ENCODE assay signal across 17 cellular contexts in genomic region chr15:52486003-52486996, GRCh38. TPM values are rescaled to one million over a fixed set of nuclear protein-coding genes. Genes with fewer than 3 reads are reported as not detected.
A peak's percentile ranks its signal among the peaks of the same experiment; 100 is the strongest.
DNase-seq lines count a peak whose midpoint lies in the region; TF ChIP-seq lines count a peak whose summit lies in the region.
"Had no signal": no experiment of that assay in that cellular context is flagged by ENCODE, and none has a peak within 500 bp of the region (broad histone marks: within the 10 kb centered on the region; RNA-seq: fewer than 3 reads in every experiment).

No MANE protein-coding gene starts in this region.

- H3K4me3 Mint-ChIP-seq in activated CD4-positive, alpha-beta T cell treated with anti-CD3 and anti-CD28 coated beads, Interleukin-2, amount 10 ng/mL, durations not matched to agents 7 days and 5 days: no peak overlapping the region
- no peak overlapping the region for H3K4me3 Mint-ChIP-seq in activated CD4-positive, alpha-beta T cell treated with anti-CD3 and anti-CD28 coated beads, Interleukin-2, amount 10 ng/mL, durations not matched to agents 24 days and 14 days
- H3K4me3 Mint-ChIP-seq: activated naive CD4-positive, alpha-beta T cell treated with anti-CD3 and anti-CD28 coated beads, Interleukin-2, amount 10 ng/mL, durations not matched to agents 7 days and 5 days had no signal

- H3K9me3 ChIP-seq in WERI-Rb-1 (ENCODE audit: severe bottlenecking) (no peaks in the 10 kb centered on the region), iPS-18a (ENCODE audit: control insufficient read depth, low read depth, low read length) (no peaks in the 10 kb centered on the region)
- H3K9me3 ChIP-seq: lower lobe of right lung, testis had no signal

- H3K4me1 Mint-ChIP-seq in activated CD4-positive, alpha-beta T cell treated with anti-CD3 and anti-CD28 coated beads, Interleukin-2, amount 10 ng/mL, durations not matched to agents 7 days and 5 days: peaks cover 69% of the 10 kb centered on the region
- H3K4me1 Mint-ChIP-seq in activated CD4-positive, alpha-beta T cell treated with anti-CD3 and anti-CD28 coated beads, Interleukin-2, amount 10 ng/mL, durations not matched to agents 24 days and 14 days: peaks cover 39% of the 10 kb centered on the region

- H3K4me1 ChIP-seq in iPS-18a (ENCODE audit: control insufficient read depth, low read depth, low read length): peaks cover 11% of the 10 kb centered on the region

- H3K4me3 ChIP-seq in WERI-Rb-1 (ENCODE audit: low read depth, low read length) (no peak overlapping the region), iPS-18a (ENCODE audit: low read length) (peak overlapping the region; percentile 31)
- H3K4me3 ChIP-seq: K562, lower lobe of right lung, testis had no signal

- CTCF ChIA-PET in activated CD4-positive, alpha-beta T cell treated with anti-CD3 and anti-CD28 coated beads, Interleukin-2, amount 10 ng/mL, durations not matched to agents 7 days and 5 days (lab: Charles Lee): interaction anchor here (1.5 kb wide), 2 partner anchors 10 to 18 kb away, joined by 4 read pairs; no protein-coding TSS in a partner anchor

- H3K27me3 Mint-ChIP-seq in activated CD4-positive, alpha-beta T cell treated with anti-CD3 and anti-CD28 coated beads, Interleukin-2, amount 10 ng/mL, durations not matched to agents 7 days and 5 days: no peaks in the 10 kb centered on the region
- no peaks in the 10 kb centered on the region for H3K27me3 Mint-ChIP-seq in activated CD4-positive, alpha-beta T cell treated with anti-CD3 and anti-CD28 coated beads, Interleukin-2, amount 10 ng/mL, durations not matched to agents 24 days and 14 days
- H3K27me3 Mint-ChIP-seq: activated naive CD4-positive, alpha-beta T cell treated with anti-CD3 and anti-CD28 coated beads, Interleukin-2, amount 10 ng/mL, durations not matched to agents 7 days and 5 days had no signal

- intact Hi-C loops in activated CD4-positive, alpha-beta T cell treated with anti-CD3 and anti-CD28 coated beads, Interleukin-2, amount 10 ng/mL, durations not matched to agents 24 days and 14 days (cut with micrococcal nuclease): no loop called here

- H3K36me3 Mint-ChIP-seq in activated CD4-positive, alpha-beta T cell treated with anti-CD3 and anti-CD28 coated beads, Interleukin-2, amount 10 ng/mL, durations not matched to agents 7 days and 5 days (ENCODE audit: low read depth): peaks cover 14% of the 10 kb centered on the region
- no peaks in the 10 kb centered on the region for H3K36me3 Mint-ChIP-seq in activated CD4-positive, alpha-beta T cell treated with anti-CD3 and anti-CD28 coated beads, Interleukin-2, amount 10 ng/mL, durations not matched to agents 24 days and 14 days (ENCODE audit: low read depth)

- peak overlapping the region; percentile 48 for H3K27ac ChIP-seq in WERI-Rb-1
- no peak overlapping the region for H3K27ac ChIP-seq in iPS-18a (ENCODE audit: low read length)
- H3K27ac ChIP-seq: epithelial cell of prostate, lower lobe of right lung, testis had no signal

- H3K9me3 Mint-ChIP-seq in activated CD4-positive, alpha-beta T cell treated with anti-CD3 and anti-CD28 coated beads, Interleukin-2, amount 10 ng/mL, durations not matched to agents 7 days and 5 days: peaks cover 7% of the 10 kb centered on the region
- H3K9me3 Mint-ChIP-seq in activated CD4-positive, alpha-beta T cell treated with anti-CD3 and anti-CD28 coated beads, Interleukin-2, amount 10 ng/mL, durations not matched to agents 24 days and 14 days: no peaks in the 10 kb centered on the region

- no peak for DNase-seq in activated CD4-positive, alpha-beta T cell treated with anti-CD3 and anti-CD28 coated beads, Interleukin-2, amount 10 ng/mL, durations not matched to agents 7 days and 5 days
- no peak for DNase-seq in activated CD4-positive, alpha-beta T cell treated with anti-CD3 and anti-CD28 coated beads, Interleukin-2, amount 10 ng/mL, durations not matched to agents 24 days and 14 days
- DNase-seq in WERI-Rb-1 (peak; percentile 73), retina (peak; percentile 41), NK-92 (lab: John Stamatoyannopoulos, UW; ENCODE audit: unreplicated experiment) (no peak), cortex of kidney (lab: John Stamatoyannopoulos, UW) (no peak), RPMI8226 (no peak)
- DNase-seq: activated CD8-positive, alpha-beta memory T cell treated with anti-CD3 and anti-CD28 coated beads for 24 hours; activated naive CD4-positive, alpha-beta T cell treated with anti-CD3 and anti-CD28 coated beads, Interleukin-2, amount 10 ng/mL, durations not matched to agents 7 days and 5 days; lower lobe of right lung; NCI-H1417; NCI-H446 treated with DMSO at 0.1 percent for 48 hours; stimulated activated CD4-positive, alpha-beta T cell treated with anti-CD3 and anti-CD28 coated beads, Interleukin-12 subunit alpha, Interleukin-12 subunit beta, amount 100 ng/mL, for 4 hours; testis had no signal

- H3K9ac ChIP-seq in iPS-18a (ENCODE audit: low read length): peak overlapping the region; percentile 23

- H3K27ac Mint-ChIP-seq in activated CD4-positive, alpha-beta T cell treated with anti-CD3 and anti-CD28 coated beads, Interleukin-2, amount 10 ng/mL, durations not matched to agents 7 days and 5 days: peak overlapping the region; percentile 2
- H3K27ac Mint-ChIP-seq in activated CD4-positive, alpha-beta T cell treated with anti-CD3 and anti-CD28 coated beads, Interleukin-2, amount 10 ng/mL, durations not matched to agents 24 days and 14 days: no peak overlapping the region
- H3K27ac Mint-ChIP-seq: activated naive CD4-positive, alpha-beta T cell treated with anti-CD3 and anti-CD28 coated beads, Interleukin-2, amount 10 ng/mL, durations not matched to agents 7 days and 5 days had no signal

- H3K27me3 ChIP-seq in WERI-Rb-1 (ENCODE audit: insufficient read depth, low read depth, severe bottlenecking) (no peaks in the 10 kb centered on the region), iPS-18a (ENCODE audit: control insufficient read depth, insufficient read depth, low read length) (no peaks in the 10 kb centered on the region)
- H3K27me3 ChIP-seq: testis had no signal

- TF ChIP-seq CTCF in WERI-Rb-1 (IDR thresholded peaks at IDR 0.05; ENCODE audit: low read depth, low read length): no peak

- POLR2A ChIA-PET in activated CD4-positive, alpha-beta T cell treated with anti-CD3 and anti-CD28 coated beads, Interleukin-2, amount 10 ng/mL, durations not matched to agents 7 days and 5 days (lab: Charles Lee): no interaction called here

- H3K36me3 ChIP-seq in WERI-Rb-1 (no peaks in the 10 kb centered on the region), iPS-18a (ENCODE audit: control insufficient read depth, low read depth, low read length) (no peaks in the 10 kb centered on the region)
- H3K36me3 ChIP-seq: lower lobe of right lung had no signal

RNA-seq across cellular contexts. Expression of gene MYO5A, which starts 42.4 kb away (rescaled TPM):
- 10 to 100 TPM; 34.0 to 34.5 TPM for total RNA-seq in activated CD4-positive, alpha-beta T cell treated with anti-CD3 and anti-CD28 coated beads, Interleukin-2, amount 10 ng/mL, durations not matched to agents 7 days and 5 days
- 19.8 and 23.7 TPM in 2 replicates for total RNA-seq in activated CD4-positive, alpha-beta T cell treated with anti-CD3 and anti-CD28 coated beads, Interleukin-2, amount 10 ng/mL, durations not matched to agents 24 days and 14 days

Comparison
In these comparisons a context has a peak if more than half of its experiments do, and no peak if none do; other contexts are left out.
1. DNase-seq: peak in WERI-Rb-1 (single experiment) and retina (single experiment); none in activated CD4-positive, alpha-beta T cell treated with anti-CD3 and anti-CD28 coated beads, Interleukin-2, amount 10 ng/mL, durations not matched to agents 7 days and 5 days (single experiment), activated CD4-positive, alpha-beta T cell treated with anti-CD3 and anti-CD28 coated beads, Interleukin-2, amount 10 ng/mL, durations not matched to agents 24 days and 14 days (single experiment), NK-92 (single experiment), cortex of kidney (single experiment) and RPMI8226 (single experiment).